In genomic region chr20:35273449-35274171, GRCh38 we compare ENCODE assay signal across 17 cellular contexts. TPM values are rescaled to one million over a fixed set of nuclear protein-coding genes. Genes with fewer than 3 reads are reported as not detected.
DNase-seq lines count a peak whose midpoint lies in the region; ATAC-seq and TF ChIP-seq lines count a peak whose summit lies in the region.
"Had no signal": no experiment of that assay in that cellular context is flagged by ENCODE, and none has a peak within 500 bp of the region (broad histone marks: within the 10 kb centered on the region; RNA-seq: fewer than 3 reads in every experiment).

No MANE protein-coding gene starts in this region.

- peak in 4 of 5 donors; percentile 58 to 76 (median 63) for DNase-seq in heart left ventricle
- DNase-seq in Right ventricle myocardium inferior (ENCODE audit: missing footprints), result no peak
- DNase-seq in adrenal gland, result peak; percentile 67 to 97 (median 88)
- DNase-seq in inferior parietal cortex (ENCODE audit: extremely low spot score), result peak; percentile 40
- peak; percentile 37 for DNase-seq in superior temporal gyrus (ENCODE audit: extremely low spot score)
- no peak for DNase-seq in AG08396 (ENCODE audit: low spot score)
- DNase-seq: activated CD4-positive, alpha-beta T cell treated with anti-CD3 and anti-CD28 coated beads for 1 hour; central memory CD4-positive, alpha-beta T cell; kidney; MV-4-11; NCI-H774; uterus had no signal

- intact Hi-C loops in heart left ventricle (cut with DNase I) (loop anchor here in 4 of 10 donors (10.0 kb wide), 3 partner anchors 129 to 439 kb away; partner anchors contain the start of genes ACSS2 (in 2 of the 4), GGT7 (in 2 of the 4) and EDEM2 (in 1 of the 4)), Right ventricle myocardium inferior (cut with DNase I) (loop anchor here (10.0 kb wide), 2 partner anchors 319 to 439 kb away; partner anchors contain the start of genes GSS and MYH7B), adrenal gland (cut with DNase I) (loop anchor here in 1 of 2 donors (10.0 kb wide), 1 partner anchor 129 kb away; the partner anchor contains the start of gene EDEM2)

- H3K9me3 ChIP-seq in heart left ventricle (no peaks in the 10 kb centered on the region), adrenal gland (replicated peaks in 1 of 3) (no peaks in the 10 kb centered on the region)
- H3K9me3 ChIP-seq: BLaER1, neutrophil, uterus had no signal

- H3K4me1 ChIP-seq in heart left ventricle (peaks cover 2 to 39% (median 13%) of the 10 kb centered on the region in 12 donors), adrenal gland (replicated peaks in 1 of 2) (peaks cover 23 to 25% of the 10 kb centered on the region in 2 donors)

- H3K4me3 ChIP-seq in heart left ventricle (no peak overlapping the region), adrenal gland (no peak overlapping the region)
- H3K4me3 ChIP-seq: BLaER1, uterus had no signal

- peak; percentile 12 to 28 (median 20) for ATAC-seq in heart left ventricle
- no peak for ATAC-seq in Right ventricle myocardium inferior
- ATAC-seq in GM21529 (IDR thresholded peaks at IDR 0.05; ENCODE audit: unreplicated experiment), result no peak
- ATAC-seq in activated CD4-positive, CD25-positive, alpha-beta regulatory T cell treated with anti-CD3 and anti-CD28 coated beads, Interleukin-2, amount 50 U/mL, for 24 hours, result no peak

- TF ChIP-seq POLR2A in heart left ventricle (IDR thresholded peaks at IDR 0.05) (no peak), adrenal gland (IDR thresholded peaks at IDR 0.05) (peak in 1 of 2 donors; percentile 22)

- H3K27me3 ChIP-seq in heart left ventricle (no peaks in the 10 kb centered on the region), adrenal gland (no peaks in the 10 kb centered on the region)
- H3K27me3 ChIP-seq: BLaER1, neutrophil, uterus had no signal

- peaks cover 0 to 64% (median 16%) of the 10 kb centered on the region in 9 donors for H3K36me3 ChIP-seq in heart left ventricle
- peaks cover 0 to 27% of the 10 kb centered on the region in 2 donors for H3K36me3 ChIP-seq in adrenal gland (replicated peaks in 1 of 2)
- H3K36me3 ChIP-seq: uterus had no signal

- peak overlapping the region in 1 of 12 donors; percentile 19 for H3K27ac ChIP-seq in heart left ventricle
- H3K27ac ChIP-seq in adrenal gland, result no peak overlapping the region
- H3K27ac ChIP-seq: BLaER1, neutrophil, uterus had no signal

- 67 to 81% (median 74%) methylated on average over 11 to 13 of the region's 13 CpGs for WGBS in heart left ventricle, 4 donors
- 65 to 78% (median 74%) methylated on average over 10 to 13 of the region's 13 CpGs for WGBS in adrenal gland, 4 donors

- no peak for TF ChIP-seq CTCF in heart left ventricle (IDR thresholded peaks at IDR 0.05)
- TF ChIP-seq CTCF in adrenal gland (IDR thresholded peaks at IDR 0.05), result no peak

RNA-seq across cellular contexts. Expression of gene MMP24OS, which starts 4.3 kb away (rescaled TPM):
- 10 to 100 TPM; 17.5 to 64.8 (median 41.6) TPM for total RNA-seq in heart left ventricle
- polyA plus RNA-seq in heart left ventricle, result 10 to 100 TPM; 11.7 to 41.9 TPM
- 50.1 TPM for total RNA-seq in Right ventricle myocardium inferior
- 100 to 1,000 TPM in 2 of 8 donors, 10 to 100 TPM in 6; 24.8 to 141 (median 75.7) TPM for total RNA-seq in adrenal gland
- polyA plus RNA-seq in adrenal gland, result 100 to 1,000 TPM in 2 of 3 donors, 10 to 100 TPM in 1; 72.3 to 150 (median 144) TPM

RNA-seq across cellular contexts. Expression of gene EIF6, which starts 11.0 kb away (rescaled TPM):
- total RNA-seq in heart left ventricle (10 to 100 TPM; 27.5 to 65.0 (median 42.1) TPM), Right ventricle myocardium inferior (36.5 TPM), adrenal gland (100 to 1,000 TPM in 4 of 8 donors, 10 to 100 TPM in 4; 56.7 to 222 (median 108) TPM)
- polyA plus RNA-seq in heart left ventricle (100 to 1,000 TPM in 1 of 2 donors, 10 to 100 TPM in 1; 32.8 to 150 TPM), adrenal gland (100 to 1,000 TPM in 2 of 3 donors, 10 to 100 TPM in 1; 85.4 to 145 (median 112) TPM)

RNA-seq across cellular contexts. Expression of gene FAM83C, which starts 18.6 kb away (rescaled TPM):
- total RNA-seq in heart left ventricle (not detected), Right ventricle myocardium inferior (not detected), adrenal gland (not detected)
- polyA plus RNA-seq in heart left ventricle (not detected), adrenal gland (under 1 TPM in 1 of 3 donors, not detected in 2; 0.03 TPM)
- total RNA-seq: activated T-helper 1 cell treated with anti-CD3 and anti-CD28 coated beads, Interleukin-12 subunit alpha, Interleukin-12 subunit beta, Interleukin-2, Interleukin-4 antibody, amounts not matched to agents 30 ng/mL and 10 ng/mL and 1 ng/mL, durations not matched to agents 14 hours and 24 hours and 36 hours; kidney; uterus had no signal

RNA-seq across cellular contexts. Expression of gene MMP24, which starts 47.1 kb away (rescaled TPM):
- total RNA-seq in heart left ventricle (1 to 10 TPM in 1 of 9 donors, under 1 TPM in 8; 0.05 to 10.0 (median 0.33) TPM), Right ventricle myocardium inferior (0.35 TPM), adrenal gland (1 to 10 TPM in 6 of 8 donors, under 1 TPM in 2; 0.09 to 2.3 (median 1.3) TPM)
- polyA plus RNA-seq in heart left ventricle (under 1 TPM; 0.10 to 0.19 TPM), adrenal gland (1 to 10 TPM; 1.0 to 1.6 (median 1.4) TPM)

Comparison
In these comparisons a context has a peak if more than half of its experiments do, and no peak if none do; other contexts are left out.
1. ATAC-seq: peak in heart left ventricle (4 of 4); none in Right ventricle myocardium inferior (single experiment), GM21529 (single experiment) and activated CD4-positive, CD25-positive, alpha-beta regulatory T cell treated with anti-CD3 and anti-CD28 coated beads, Interleukin-2, amount 50 U/mL, for 24 hours (0 of 2).
2. DNase-seq: peak in heart left ventricle (4 of 5), adrenal gland (7 of 7), inferior parietal cortex (single experiment) and superior temporal gyrus (single experiment); none in Right ventricle myocardium inferior (single experiment) and AG08396 (single experiment).